In genomic region chr15:20192982-20193507, GRCh38 we compare ENCODE assay signal across 8 cellular contexts.
DNase-seq lines count a peak whose midpoint lies in the region; ATAC-seq, FAIRE-seq and TF ChIP-seq lines count a peak whose summit lies in the region.
"Not testable (repeated sequence)": the region's sequence is repeated elsewhere in the genome, so short reads cannot be mapped to it uniquely, and the experiment has no call there.

No MANE protein-coding gene starts in this region.

- H3K9me3 ChIP-seq in Caco-2 = peaks cover 17% of the 10 kb centered on the region; the same call in 1 of the 2 replicates

- not testable (repeated sequence) for BruUV-seq in Caco-2 (replicated peaks; lab: Mats Ljungman, UMichigan)

- CTCF ChIA-PET in Caco-2 (lab: Charles Lee) = not testable (repeated sequence)

- POLR2A ChIA-PET in Caco-2 (lab: Charles Lee) = not testable (repeated sequence)

- peak; percentile 88 to 90 for DNase-seq in Caco-2
- peak; percentile 34 for DNase-seq in RCC 7860 (ENCODE audit: low spot score)
- DNase-seq in activated CD8-positive, alpha-beta memory T cell treated with anti-CD3 and anti-CD28 coated beads for 48 hours (ENCODE audit: low read depth in 2 of 3, low spot score in 2 of 3) = peak; percentile 6 to 9 (median 8)
- DNase-seq in effector memory CD8-positive, alpha-beta T cell = peak; percentile 56 to 60 (median 58)
- DNase-seq in natural killer cell = peak; percentile 67
- DNase-seq in stimulated activated CD8-positive, alpha-beta memory T cell treated with anti-CD3 and anti-CD28 coated beads, Interleukin-7, amount 100 ng/mL, for 1 hour (ENCODE audit: low read depth in 2 of 2) = peak; percentile 5 to 30

- not testable (repeated sequence) for H3K27me3 Mint-ChIP-seq in Caco-2 (ENCODE audit: insufficient read depth, unreplicated experiment); effector memory CD8-positive, alpha-beta T cell; natural killer cell (ENCODE audit: low read depth in 2 of 2)

- not testable (repeated sequence) for H3K4me3 Mint-ChIP-seq in Caco-2 (ENCODE audit: unreplicated experiment); effector memory CD8-positive, alpha-beta T cell; natural killer cell

- peak; percentile 69 for FAIRE-seq in RCC 7860 (lab: Jason Lieb, UNC)

- not testable (repeated sequence) for H3K4me1 ChIP-seq in Caco-2

- peak; percentile 80 for ATAC-seq in GM21515 (IDR thresholded peaks at IDR 0.05; ENCODE audit: unreplicated experiment)
- ATAC-seq in HG03175 (IDR thresholded peaks at IDR 0.05; ENCODE audit: unreplicated experiment) = peak; percentile 91
- peak; percentile 97 for ATAC-seq in effector memory CD8-positive, alpha-beta T cell (replicated peaks)
- ATAC-seq in natural killer cell = peak; percentile 84 to 98 (median 98)

- H3K27ac Mint-ChIP-seq in Caco-2 (ENCODE audit: unreplicated experiment); effector memory CD8-positive, alpha-beta T cell; natural killer cell: not testable (repeated sequence)

- peak; percentile 59 to 89 for TF ChIP-seq CTCF in Caco-2 (IDR thresholded peaks at IDR 0.05; ENCODE audit: insufficient read depth in 1 of 2, low read depth in 1 of 2, low read length in 1 of 2, severe bottlenecking in 1 of 2, unreplicated experiment in 1 of 2)
- peak; percentile 94 for TF ChIP-seq CTCF in natural killer cell (IDR thresholded peaks at IDR 0.05)

- H3K36me3 ChIP-seq in Caco-2 (ENCODE audit: control insufficient read depth, insufficient read depth, low read length) = not testable (repeated sequence)

- not testable (repeated sequence) for H3K4me3 ChIP-seq in Caco-2 (ENCODE audit: low read depth, low read length)

- H3K9me3 Mint-ChIP-seq in Caco-2 (ENCODE audit: unreplicated experiment); effector memory CD8-positive, alpha-beta T cell; natural killer cell: not testable (repeated sequence)

- intact Hi-C loops in Caco-2 (cut with micrococcal nuclease; ENCODE audit: unreplicated experiment); natural killer cell (cut with micrococcal nuclease): not testable (repeated sequence)

- not testable (repeated sequence) for H3K4me1 Mint-ChIP-seq in Caco-2 (ENCODE audit: low read depth, unreplicated experiment); effector memory CD8-positive, alpha-beta T cell (ENCODE audit: low read depth in 2 of 2); natural killer cell

- not testable (repeated sequence) for H3K27me3 ChIP-seq in Caco-2 (replicated peaks; ENCODE audit: control insufficient read depth, insufficient read depth, low read length)

- not testable (repeated sequence) for H3K36me3 Mint-ChIP-seq in Caco-2 (ENCODE audit: insufficient read depth, unreplicated experiment); effector memory CD8-positive, alpha-beta T cell (ENCODE audit: insufficient read depth); natural killer cell

Comparison
In these comparisons a context has a peak if more than half of its experiments do, and no peak if none do; other contexts are left out.
1. DNase-seq: peak in every context shown above with its lines; median percentile 89 in Caco-2; 67 in natural killer cell; 58 in effector memory CD8-positive, alpha-beta T cell; 34 in RCC 7860; 18 in stimulated activated CD8-positive, alpha-beta memory T cell treated with anti-CD3 and anti-CD28 coated beads, Interleukin-7, amount 100 ng/mL, for 1 hour; 8 in activated CD8-positive, alpha-beta memory T cell treated with anti-CD3 and anti-CD28 coated beads for 48 hours.